ENCODE assay signal across 1 cellular context in genomic region chr7:152894295-152895170, GRCh38.
TF ChIP-seq lines count a peak whose summit lies in the region.

No MANE protein-coding gene starts in this region.

TF ChIP-seq in K562, 482 proteins besides CTCF, POLR2A, EP300 and RAD21 (continued from another document and continues in another):
- TF ChIP-seq IRF9 (tag; IDR thresholded peaks at IDR 0.05) (no peak), MBD2 (IDR thresholded peaks at IDR 0.05; ENCODE audit: borderline replicate concordance, low read depth) (no peak), BRF2 (IDR thresholded peaks at IDR 0.05; ENCODE audit: borderline replicate concordance, insufficient read depth, insufficient read length) (no peak), YY1 (IDR thresholded peaks at IDR 0.05; ENCODE audit: borderline replicate concordance in 1 of 3, control insufficient read depth in 1 of 3, extremely low read depth in 1 of 3, insufficient read depth in 3 of 3, insufficient read length in 1 of 3, insufficient replicate concordance in 2 of 3, low read depth in 1 of 3, low read length in 2 of 3) (peak in 1 of 3 experiments; percentile 26), JUN (IDR thresholded peaks at IDR 0.05; ENCODE audit: borderline replicate concordance, low read depth, low read length) (no peak), JUN (CRISPR knock-in tag; IDR thresholded peaks at IDR 0.05; ENCODE audit: borderline replicate concordance) (no peak), VEZF1 (CRISPR knock-in tag; IDR thresholded peaks at IDR 0.05) (no peak), ELK1 (CRISPR knock-in tag; IDR thresholded peaks at IDR 0.05) (no peak), ZNF239 (CRISPR knock-in tag; IDR thresholded peaks at IDR 0.05) (no peak), ASH1L (IDR thresholded peaks at IDR 0.05; ENCODE audit: borderline replicate concordance, low read depth, partially characterized antibody) (no peak), ARID2 (IDR thresholded peaks at IDR 0.05) (peak; percentile 46; the same call in 1 of the 2 replicates), RB1 (IDR thresholded peaks at IDR 0.05; ENCODE audit: low read depth) (peak; percentile 90), PTRF (tag; IDR thresholded peaks at IDR 0.05) (no peak), GATAD2B (IDR thresholded peaks at IDR 0.05; ENCODE audit: borderline replicate concordance) (no peak), GTF3C2 (IDR thresholded peaks at IDR 0.05; ENCODE audit: borderline replicate concordance, extremely low read depth, insufficient read length) (no peak), ZNF780A (CRISPR knock-in tag; IDR thresholded peaks at IDR 0.05) (no peak), KLF16 (IDR thresholded peaks at IDR 0.05) (no peak), MLLT1 (IDR thresholded peaks at IDR 0.05) (no peak), HCFC1 (IDR thresholded peaks at IDR 0.05; ENCODE audit: low read depth, low read length) (0 out of 2 replicates have a peak, but pooled peaks have one; percentile 17), E2F1 (CRISPR knock-in tag; IDR thresholded peaks at IDR 0.05) (0 out of 2 replicates have a peak, but pooled peaks have one; percentile 34), FOS (IDR thresholded peaks at IDR 0.05; ENCODE audit: extremely low read depth, insufficient read length) (no peak), MTA3 (IDR thresholded peaks at IDR 0.05; ENCODE audit: borderline replicate concordance) (no peak), ERF (CRISPR knock-in tag; IDR thresholded peaks at IDR 0.05) (no peak), ATF2 (CRISPR knock-in tag; IDR thresholded peaks at IDR 0.05) (no peak), NR0B1 (IDR thresholded peaks at IDR 0.05; ENCODE audit: partially characterized antibody) (no peak), LARP7 (IDR thresholded peaks at IDR 0.05) (no peak), HMG20A (CRISPR knock-in tag; conservative IDR thresholded peaks at IDR 0.05) (no peak), RCOR1 (IDR thresholded peaks at IDR 0.05; ENCODE audit: borderline replicate concordance in 1 of 2, low read depth in 2 of 2, low read length in 2 of 2) (no peak), NUFIP1 (IDR thresholded peaks at IDR 0.05; ENCODE audit: partially characterized antibody) (no peak), POLR2G (IDR thresholded peaks at IDR 0.05; ENCODE audit: low read depth, low read length) (no peak), ETV5 (CRISPR knock-in tag; IDR thresholded peaks at IDR 0.05; ENCODE audit: low read depth) (no peak), TSHZ1 (CRISPR knock-in tag; IDR thresholded peaks at IDR 0.05) (no peak), FOXJ2 (tag; IDR thresholded peaks at IDR 0.05) (no peak), NRF1 (conservative IDR thresholded peaks at IDR 0.05 in 1 of 2, IDR thresholded peaks at IDR 0.05 in 1 of 2) (no peak), PYGO2 (tag; IDR thresholded peaks at IDR 0.05) (no peak), NFE2L1 (tag; IDR thresholded peaks at IDR 0.05; ENCODE audit: borderline replicate concordance, low read depth) (no peak), BRCA1 (IDR thresholded peaks at IDR 0.05) (no peak), BRCA1 (CRISPR knock-in tag; IDR thresholded peaks at IDR 0.05) (0 out of 2 replicates have a peak, but pooled peaks have one; percentile 42), ZNF740 (CRISPR knock-in tag; IDR thresholded peaks at IDR 0.05) (peak; percentile 72), ZNF740 (tag; IDR thresholded peaks at IDR 0.05) (no peak), TCF3 (CRISPR knock-in tag; IDR thresholded peaks at IDR 0.05) (no peak), USF2 (CRISPR knock-in tag; IDR thresholded peaks at IDR 0.05) (0 out of 2 replicates have a peak, but pooled peaks have one; percentile 9), FOXM1 (IDR thresholded peaks at IDR 0.05; ENCODE audit: low read depth) (no peak), FOXM1 (CRISPR knock-in tag; IDR thresholded peaks at IDR 0.05; ENCODE audit: low read depth) (no peak), SREBF2 (CRISPR knock-in tag; IDR thresholded peaks at IDR 0.05) (no peak), ZNF232 (CRISPR knock-in tag; IDR thresholded peaks at IDR 0.05) (no peak), GATA2 (CRISPR knock-in tag; IDR thresholded peaks at IDR 0.05) (no peak), EP400 (IDR thresholded peaks at IDR 0.05) (no peak)
